In the genomic region with DNA sequence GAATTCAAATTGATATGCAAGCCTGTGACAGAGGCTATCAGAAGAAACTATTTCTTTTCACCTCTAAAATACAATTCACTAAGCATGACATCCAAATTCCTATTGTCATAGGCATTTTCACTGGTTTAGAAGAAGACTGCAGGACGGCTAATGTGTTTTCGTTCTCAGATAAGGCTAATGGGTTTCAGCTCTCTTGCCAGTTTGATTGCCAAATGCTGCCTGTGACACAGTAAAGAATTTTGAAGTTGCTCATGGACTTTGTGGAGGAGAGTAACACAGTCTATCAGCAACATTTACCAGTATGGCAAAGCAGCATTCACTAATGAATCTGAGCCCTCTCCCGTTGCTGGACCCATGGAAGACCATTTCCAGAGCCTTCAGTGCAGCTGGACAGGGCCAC, we compare ENCODE assay signal across 18 cellular contexts.
"Had no signal": no experiment of that assay in that cellular context is flagged by ENCODE, and none has a peak within 500 bp of the region (broad histone marks: within the 10 kb centered on the region; RNA-seq: fewer than 3 reads in every experiment).

No MANE protein-coding gene starts in this region.

- DNase-seq: activated naive CD8-positive, alpha-beta T cell treated with anti-CD3 and anti-CD28 coated beads, Interleukin-2, amount 10 ng/mL, durations not matched to agents 7 days and 5 days; aorta; erythroblast; foreskin fibroblast; head of caudate nucleus; immature natural killer cell; mammary epithelial cell; mucosa of descending colon; pancreas; sigmoid colon; stimulated activated CD4-positive, alpha-beta T cell treated with anti-CD3 and anti-CD28 coated beads, Interleukin-2, amount 100 ng/mL, for 48 hours; T-cell; T-helper 9 cell; thyroid gland had no signal

- H3K4me1 ChIP-seq: pancreas, sigmoid colon, thyroid gland had no signal

- H3K4me3 ChIP-seq: mucosa of descending colon, pancreas, sigmoid colon, thyroid gland had no signal

- FAIRE-seq: bronchial epithelial cell, pancreas had no signal

- H3K27me3 ChIP-seq: pancreas, sigmoid colon, thyroid gland had no signal

- H3K27ac ChIP-seq: pancreas, sigmoid colon, thyroid gland had no signal

- H3K9me3 ChIP-seq: mucosa of descending colon, pancreas, sigmoid colon, thyroid gland had no signal

- H3K36me3 ChIP-seq: pancreas, sigmoid colon, thyroid gland had no signal

- ATAC-seq: activated CD4-positive, CD25-positive, alpha-beta regulatory T cell treated with anti-CD3 and anti-CD28 coated beads, Interleukin-2, amount 50 U/mL, for 24 hours; mucosa of descending colon; naive thymus-derived CD4-positive, alpha-beta T cell; stimulated activated memory B cell treated with anti-CD40 and anti-IgM and Interleukin-4, amounts not matched to agents 10 μg/mL and 1 μg/mL and 100 μg/mL, for 72 hours; T-cell had no signal
